In the genomic region with DNA sequence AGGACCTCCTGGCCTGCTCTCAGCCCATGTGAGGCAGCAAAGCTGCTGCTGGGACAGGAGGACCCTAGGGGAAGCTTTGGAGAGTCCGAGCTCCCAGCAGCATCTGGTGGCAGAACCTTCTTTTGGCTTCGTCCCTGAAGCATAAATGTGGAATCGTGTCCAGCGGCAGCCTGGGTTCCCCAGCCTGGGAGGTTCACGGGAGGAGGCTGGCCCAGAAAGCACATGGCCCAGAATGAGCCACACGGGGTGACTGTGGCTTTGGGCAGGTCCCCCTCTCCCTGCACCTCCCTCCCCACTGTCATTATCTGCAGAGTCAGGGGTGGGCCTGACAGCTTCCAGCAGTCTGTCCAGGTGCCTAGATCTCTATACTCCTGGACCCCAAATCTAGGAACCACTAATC, we compare ENCODE assay signal across 33 cellular contexts.
DNase-seq lines count a peak whose midpoint lies in the region; ATAC-seq, FAIRE-seq and TF ChIP-seq lines count a peak whose summit lies in the region.
"Had no signal": no experiment of that assay in that cellular context is flagged by ENCODE, and none has a peak within 500 bp of the region (broad histone marks: within the 10 kb centered on the region; RNA-seq: fewer than 3 reads in every experiment).

No MANE protein-coding gene starts in this region.

- H3K9ac ChIP-seq in HepG2 (ENCODE audit: insufficient read depth, low read depth, low read length) = no peak overlapping the region
- H3K9ac ChIP-seq in BLaER1 = no peak overlapping the region
- H3K9ac ChIP-seq in neuronal stem cell (ENCODE audit: low read depth, low read length, poor library complexity) = no peak overlapping the region

- H3K4ac ChIP-seq in neuronal stem cell (ENCODE audit: low read length) = no peak overlapping the region

- H2BK120ac ChIP-seq in neuronal stem cell (ENCODE audit: low read depth, low read length) = no peak overlapping the region

- H2AFZ ChIP-seq in HepG2 (ENCODE audit: low read length) (no peak overlapping the region), neuronal stem cell (ENCODE audit: low read length) (no peak overlapping the region)

- TF ChIP-seq POLR2A in HepG2 (IDR thresholded peaks at IDR 0.05; ENCODE audit: insufficient read depth in 1 of 2, low read depth in 2 of 2, low read length in 2 of 2) = no peak
- no peak for TF ChIP-seq POLR2A in right lobe of liver (IDR thresholded peaks at IDR 0.05)

- no peak overlapping the region for H3K4me2 ChIP-seq in HepG2 (ENCODE audit: low read depth, low read length)
- H3K4me2 ChIP-seq in BLaER1 = no peak overlapping the region
- no peak overlapping the region for H3K4me2 ChIP-seq in neuronal stem cell (ENCODE audit: insufficient read depth, low read length, poor library complexity, severe bottlenecking)
- H3K4me2 ChIP-seq: A549 had no signal

- TF ChIP-seq RAD21 in HepG2 (CRISPR knock-in tag; IDR thresholded peaks at IDR 0.05) = no peak

- H2BK12ac ChIP-seq in neuronal stem cell (ENCODE audit: low read length) = no peak overlapping the region

- no peak overlapping the region for H4K91ac ChIP-seq in neuronal stem cell (ENCODE audit: low read depth, low read length, poor library complexity)

- H3K4me1 ChIP-seq in HepG2 (ENCODE audit: insufficient read depth, low read length) = no peaks in the 10 kb centered on the region
- no peaks in the 10 kb centered on the region for H3K4me1 ChIP-seq in right lobe of liver
- peaks cover 26% of the 10 kb centered on the region for H3K4me1 ChIP-seq in BLaER1
- H3K4me1 ChIP-seq in neuronal stem cell (ENCODE audit: control insufficient read depth in 2 of 2, insufficient read depth in 1 of 2, low read depth in 1 of 2, low read length in 2 of 2) = peaks cover 0 to 7% of the 10 kb centered on the region in 2 donors
- H3K4me1 ChIP-seq: A549, Caco-2 had no signal

- H3K23ac ChIP-seq in neuronal stem cell (ENCODE audit: low read depth, low read length, poor library complexity) = no peak overlapping the region

- BruUV-seq in HepG2 (replicated peaks; lab: Mats Ljungman, UMichigan) = no TSS peak

- peak; percentile 31 for ATAC-seq in Right ventricle myocardium inferior
- ATAC-seq in HepG2 = no peak
- no peak for ATAC-seq in right lobe of liver
- ATAC-seq: A549; CD8-positive, alpha-beta T cell had no signal

- no peak overlapping the region for H2BK15ac ChIP-seq in neuronal stem cell (ENCODE audit: low read length)

- no peak overlapping the region for H3K4me3 ChIP-seq in HepG2 (replicated peaks in 1 of 3; ENCODE audit: insufficient read depth in 1 of 3, low read depth in 2 of 3, low read length in 3 of 3)
- no peak overlapping the region for H3K4me3 ChIP-seq in right lobe of liver
- no peak overlapping the region for H3K4me3 ChIP-seq in BLaER1
- H3K4me3 ChIP-seq in neuronal stem cell (ENCODE audit: low read length in 2 of 2) = no peak overlapping the region
- H3K4me3 ChIP-seq: A549; BLaER1 treated with 17β-estradiol and CSF1 and Interleukin-3, amounts not matched to agents 10 nM and 100 nM had no signal

- H3K36me3 ChIP-seq in HepG2 (replicated peaks in 1 of 2; ENCODE audit: control insufficient read depth in 1 of 2, insufficient read depth in 2 of 2, low read length in 2 of 2) (no peaks in the 10 kb centered on the region), right lobe of liver (no peaks in the 10 kb centered on the region), BLaER1 (no peaks in the 10 kb centered on the region), neuronal stem cell (replicated peaks in 1 of 2; ENCODE audit: control insufficient read depth in 2 of 2, insufficient read depth in 2 of 2, low read length in 2 of 2) (no peaks in the 10 kb centered on the region)
- H3K36me3 ChIP-seq: BE2C; BLaER1 treated with 17β-estradiol and CSF1 and Interleukin-3, amounts not matched to agents 10 nM and 100 nM had no signal

- DNase-seq in Right ventricle myocardium inferior (ENCODE audit: missing footprints) (no peak), cardiac septum (ENCODE audit: low spot score) (no peak), HepG2 (ENCODE audit: low spot score) (no peak), right lobe of liver (no peak), neuronal stem cell (ENCODE audit: low spot score) (no peak), D721Med (ENCODE audit: insufficient read length, low spot score) (no peak), dedifferentiated amniotic fluid mesenchymal stem cell (ENCODE audit: extremely low spot score) (no peak)
- DNase-seq: 8988T; ACHN; AML-193; BE2C; C1 segment of cervical spinal cord; Caco-2; Calu3; CD4-positive, alpha-beta memory T cell; CD4-positive, alpha-beta T cell; CD4-positive, CD25-positive, alpha-beta regulatory T cell; CD8-positive, alpha-beta memory T cell; CD8-positive, alpha-beta T cell; COR-L47; DMS 273 treated with DMSO at 0.1 percent for 48 hours; DMS153; DMS53; DMS79; DMS79 treated with DMSO at 0.1 percent for 48 hours; DND-41; EL had no signal

- WGBS in HepG2 (ENCODE audit: low lambda C conversion rate) = 13% methylated on average over 3 of the region's 6 CpGs
- WGBS in right lobe of liver (ENCODE audit: insufficient coverage, low coverage, low lambda C conversion rate, missing lambda C conversion rate) = 50% methylated on average over 4 of the region's 6 CpGs
- no CpG with 5 or more reads among the region's 6 CpGs for WGBS in neuronal stem cell (ENCODE audit: extremely low coverage in 2 of 2, insufficient read length in 2 of 2, insufficient replicate concordance in 1 of 2), 2 donors

- H3K9me3 ChIP-seq in HepG2 (ENCODE audit: low read length) (no peaks in the 10 kb centered on the region), right lobe of liver (no peaks in the 10 kb centered on the region), BLaER1 (no peaks in the 10 kb centered on the region), neuronal stem cell (replicated peaks in 1 of 2; ENCODE audit: control insufficient read depth in 2 of 2, insufficient read depth in 1 of 2, low read depth in 1 of 2, low read length in 2 of 2) (no peaks in the 10 kb centered on the region)
- H3K9me3 ChIP-seq: A549; BE2C; BLaER1 treated with 17β-estradiol and CSF1 and Interleukin-3, amounts not matched to agents 10 nM and 100 nM; Caco-2 had no signal

- TF ChIP-seq EP300 in HepG2 (IDR thresholded peaks at IDR 0.05; ENCODE audit: low read depth in 2 of 2, low read length in 2 of 2) (no peak), HepG2 (CRISPR knock-in tag; IDR thresholded peaks at IDR 0.05; ENCODE audit: borderline replicate concordance) (no peak)

- no peak overlapping the region for H2BK5ac ChIP-seq in neuronal stem cell (ENCODE audit: low read length)

- intact Hi-C loops in Right ventricle myocardium inferior (cut with DNase I) (no loop called here), cardiac septum (cut with DNase I) (no loop called here), HepG2 (cut with micrococcal nuclease; ENCODE audit: unreplicated experiment) (no loop called here), right lobe of liver (cut with DNase I) (loop anchor here in 1 of 2 donors (10.0 kb wide), 1 partner anchor 192 kb away; no protein-coding TSS in a partner anchor)

- CTCF ChIA-PET in HepG2 (lab: Yijun Ruan, JAX; ENCODE audit: low intra/inter-chr PET ratio, low total read pairs) = no interaction called here

- H3K27me3 ChIP-seq in HepG2 (ENCODE audit: control insufficient read depth in 1 of 2, insufficient read depth in 2 of 2, low read length in 2 of 2) (peaks cover 3 to 45% of the 10 kb centered on the region in 2 experiments; a peak in 4 of 5 replicates), right lobe of liver (no peaks in the 10 kb centered on the region), BLaER1 (no peaks in the 10 kb centered on the region), neuronal stem cell (ENCODE audit: control insufficient read depth in 3 of 3, insufficient read depth in 3 of 3, low read depth in 1 of 3, low read length in 3 of 3) (peaks cover 0 to 48% (median 0%) of the 10 kb centered on the region in 3 experiments)
- H3K27me3 ChIP-seq: BE2C; BLaER1 treated with 17β-estradiol and CSF1 and Interleukin-3, amounts not matched to agents 10 nM and 100 nM had no signal

- peak overlapping the region; percentile 56 for H2AK5ac ChIP-seq in neuronal stem cell (ENCODE audit: low read depth, low read length)

- no peaks in the 10 kb centered on the region for H3K79me2 ChIP-seq in HepG2 (ENCODE audit: insufficient read depth, low read length)

- H3K14ac ChIP-seq in neuronal stem cell (ENCODE audit: low read length) = no peak overlapping the region

- in situ Hi-C loops in HepG2 (cut with HindIII; ENCODE audit: extremely low pct_ligation_motif_present, low pct_unique_long_range_greater_than_20kb) = loop anchor here (5.0 kb wide), 1 partner anchor 194 kb away; no protein-coding TSS in a partner anchor

- peak overlapping the region; percentile 67 for H3K18ac ChIP-seq in neuronal stem cell (ENCODE audit: low read length)

- no peaks in the 10 kb centered on the region; the same call in 1 of the 2 replicates for H4K20me1 ChIP-seq in HepG2 (ENCODE audit: insufficient read depth, low read length)
- no peaks in the 10 kb centered on the region for H4K20me1 ChIP-seq in BLaER1
- H4K20me1 ChIP-seq: BLaER1 treated with 17β-estradiol and CSF1 and Interleukin-3, amounts not matched to agents 10 nM and 100 nM had no signal

- POLR2A ChIA-PET in HepG2 (lab: Yijun Ruan, JAX) = no interaction called here

- no peak for FAIRE-seq in HepG2 (lab: Jason Lieb, UNC)
- no peak for FAIRE-seq in D721Med (lab: Jason Lieb, UNC)
- FAIRE-seq: A204.1, A549 had no signal

- H4K8ac ChIP-seq in neuronal stem cell (ENCODE audit: low read depth, low read length) = no peak overlapping the region

- H3K79me1 ChIP-seq in neuronal stem cell (ENCODE audit: low read depth, low read length) = no peaks in the 10 kb centered on the region

- no peak overlapping the region for H3K27ac ChIP-seq in HepG2 (ENCODE audit: extremely low read length, insufficient read depth, low read length)
- no peak overlapping the region for H3K27ac ChIP-seq in right lobe of liver
- H3K27ac ChIP-seq in BLaER1 = 0 out of 2 replicates have a peak overlapping the region, but pooled peaks have one; percentile 69
- no peak overlapping the region for H3K27ac ChIP-seq in neuronal stem cell (replicated peaks; ENCODE audit: low read length)
- H3K27ac ChIP-seq: 22Rv1, C4-2B had no signal

- TF ChIP-seq CTCF in HepG2 (CRISPR knock-in tag; IDR thresholded peaks at IDR 0.05) = no peak
- TF ChIP-seq CTCF in right lobe of liver (IDR thresholded peaks at IDR 0.05) = no peak
- no peak for TF ChIP-seq CTCF in D721Med (IDR thresholded peaks at IDR 0.05; ENCODE audit: insufficient read depth, missing control alignments)

TF ChIP-seq in HepG2, 621 proteins besides CTCF, POLR2A, EP300 and RAD21 (continues in another document):
- TF ChIP-seq, protein P1, sequence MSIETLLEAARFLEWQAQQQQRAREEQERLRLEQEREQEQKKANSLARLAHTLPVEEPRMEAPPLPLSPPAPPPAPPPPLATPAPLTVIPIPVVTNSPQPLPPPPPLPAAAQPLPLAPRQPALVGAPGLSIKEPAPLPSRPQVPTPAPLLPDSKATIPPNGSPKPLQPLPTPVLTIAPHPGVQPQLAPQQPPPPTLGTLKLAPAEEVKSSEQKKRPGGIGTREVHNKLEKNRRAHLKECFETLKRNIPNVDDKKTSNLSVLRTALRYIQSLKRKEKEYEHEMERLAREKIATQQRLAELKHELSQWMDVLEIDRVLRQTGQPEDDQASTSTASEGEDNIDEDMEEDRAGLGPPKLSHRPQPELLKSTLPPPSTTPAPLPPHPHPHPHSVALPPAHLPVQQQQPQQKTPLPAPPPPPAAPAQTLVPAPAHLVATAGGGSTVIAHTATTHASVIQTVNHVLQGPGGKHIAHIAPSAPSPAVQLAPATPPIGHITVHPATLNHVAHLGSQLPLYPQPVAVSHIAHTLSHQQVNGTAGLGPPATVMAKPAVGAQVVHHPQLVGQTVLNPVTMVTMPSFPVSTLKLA (IDR thresholded peaks at IDR 0.05) = peak; percentile 76
